Comparison of ENCODE assay signal across 8 cellular contexts in genomic region chr6:43509142-43509983, GRCh38. TPM values are rescaled to one million over a fixed set of nuclear protein-coding genes. Genes with fewer than 3 reads are reported as not detected.
DNase-seq lines count a peak whose midpoint lies in the region; TF ChIP-seq lines count a peak whose summit lies in the region.

No MANE protein-coding gene starts in this region.

- H3K36me3 Mint-ChIP-seq in activated T-helper 1 cell treated with anti-CD3 and anti-CD28 coated beads, Interleukin-12 subunit alpha, Interleukin-12 subunit beta, Interleukin-2, Interleukin-4 antibody, amounts not matched to agents 30 ng/mL and 10 ng/mL and 1 ng/mL, durations not matched to agents 14 hours and 24 hours and 36 hours (ENCODE audit: low read depth) = peaks cover 30% of the 10 kb centered on the region

- peak; percentile 72 for TF ChIP-seq CTCF in HEK293 (tag by site-specific recombination; IDR thresholded peaks at IDR 0.05)

- H3K27me3 ChIP-seq in iPS-20b (ENCODE audit: insufficient read depth, low read length) = peaks cover 29% of the 10 kb centered on the region

- H3K4me1 ChIP-seq in HEK293 (ENCODE audit: control insufficient read depth, insufficient read depth, low read length) (no peaks in the 10 kb centered on the region), iPS-20b (ENCODE audit: insufficient read depth, low read length) (no peaks in the 10 kb centered on the region)

- H3K9ac ChIP-seq in iPS-20b (ENCODE audit: low read depth, low read length) = no peak overlapping the region

- H3K27ac ChIP-seq in HEK293 (ENCODE audit: extremely low read depth, low read depth, low read length) = no peak overlapping the region; the same call in 1 of the 2 replicates
- no peak overlapping the region for H3K27ac ChIP-seq in iPS-20b (ENCODE audit: low read length)

- POLR2A ChIA-PET in HEK293 (lab: Yijun Ruan, JAX) = interaction anchor here (0.6 to 2.2 kb wide), 11 partner anchors 8 to 599 kb away, joined by 3 to 8 read pairs (median 4); partner anchors contain the start of genes ABCC10, KLHDC3, TJAP1 and VEGFA

- peak overlapping the region; percentile 84 for H3K4me3 Mint-ChIP-seq in activated T-helper 1 cell treated with anti-CD3 and anti-CD28 coated beads, Interleukin-12 subunit alpha, Interleukin-12 subunit beta, Interleukin-2, Interleukin-4 antibody, amounts not matched to agents 30 ng/mL and 10 ng/mL and 1 ng/mL, durations not matched to agents 14 hours and 24 hours and 36 hours

- peak overlapping the region; percentile 35 for H3K27ac Mint-ChIP-seq in activated T-helper 1 cell treated with anti-CD3 and anti-CD28 coated beads, Interleukin-12 subunit alpha, Interleukin-12 subunit beta, Interleukin-2, Interleukin-4 antibody, amounts not matched to agents 30 ng/mL and 10 ng/mL and 1 ng/mL, durations not matched to agents 14 hours and 24 hours and 36 hours

- CTCF ChIA-PET in HEK293 (lab: Yijun Ruan, JAX) = interaction anchor here (0.6 to 8.5 kb wide), 10 partner anchors 9 to 513 kb away, joined by 3 to 142 read pairs (median 4); partner anchors contain the start of genes DLK2 and ZNF318

- DNase-seq in AG08396 (ENCODE audit: low spot score) = peak; percentile 23
- DNase-seq in activated T-helper 1 cell treated with anti-CD3 and anti-CD28 coated beads, Interleukin-12 subunit alpha, Interleukin-12 subunit beta, Interleukin-2, Interleukin-4 antibody, amounts not matched to agents 30 ng/mL and 10 ng/mL and 1 ng/mL, durations not matched to agents 14 hours and 24 hours and 36 hours (ENCODE audit: low spot score) = no peak
- DNase-seq in stimulated activated naive CD4-positive, alpha-beta T cell treated with Interleukin-2 at 50 U/mL for 16 hours (lab: John Stamatoyannopoulos, UW) = peak; percentile 25
- DNase-seq in globus pallidus (ENCODE audit: low spot score) = no peak
- no peak for DNase-seq in NOMO-1 treated with DMSO at 0.1 percent for 48 hours (lab: John Stamatoyannopoulos, UW; ENCODE audit: unreplicated experiment)
- DNase-seq in mesenteric fat pad (ENCODE audit: low spot score) = no peak

- H3K4me1 Mint-ChIP-seq in activated T-helper 1 cell treated with anti-CD3 and anti-CD28 coated beads, Interleukin-12 subunit alpha, Interleukin-12 subunit beta, Interleukin-2, Interleukin-4 antibody, amounts not matched to agents 30 ng/mL and 10 ng/mL and 1 ng/mL, durations not matched to agents 14 hours and 24 hours and 36 hours (ENCODE audit: low read depth) = peaks cover 16% of the 10 kb centered on the region

- H3K9me3 Mint-ChIP-seq in activated T-helper 1 cell treated with anti-CD3 and anti-CD28 coated beads, Interleukin-12 subunit alpha, Interleukin-12 subunit beta, Interleukin-2, Interleukin-4 antibody, amounts not matched to agents 30 ng/mL and 10 ng/mL and 1 ng/mL, durations not matched to agents 14 hours and 24 hours and 36 hours = no peaks in the 10 kb centered on the region

- intact Hi-C loops in activated T-helper 1 cell treated with anti-CD3 and anti-CD28 coated beads, Interleukin-12 subunit alpha, Interleukin-12 subunit beta, Interleukin-2, Interleukin-4 antibody, amounts not matched to agents 30 ng/mL and 10 ng/mL and 1 ng/mL, durations not matched to agents 14 hours and 24 hours and 36 hours (cut with micrococcal nuclease) = loop anchor here (5.0 kb wide), 1 partner anchor 282 kb away; the partner anchor contains the start of gene DNPH1

- H3K27me3 Mint-ChIP-seq in activated T-helper 1 cell treated with anti-CD3 and anti-CD28 coated beads, Interleukin-12 subunit alpha, Interleukin-12 subunit beta, Interleukin-2, Interleukin-4 antibody, amounts not matched to agents 30 ng/mL and 10 ng/mL and 1 ng/mL, durations not matched to agents 14 hours and 24 hours and 36 hours (ENCODE audit: insufficient read depth) = peaks cover 18% of the 10 kb centered on the region

- H3K36me3 ChIP-seq in HEK293 (ENCODE audit: control insufficient read depth in 2 of 2, insufficient read depth in 1 of 2, low read length in 2 of 2) = peaks cover 10 to 55% of the 10 kb centered on the region in 2 experiments
- peaks cover 39% of the 10 kb centered on the region for H3K36me3 ChIP-seq in iPS-20b (ENCODE audit: insufficient read depth, low read depth, low read length)

- H3K9me3 ChIP-seq in HEK293 (ENCODE audit: control insufficient read depth, insufficient read depth, low read depth, low read length) (no peaks in the 10 kb centered on the region), iPS-20b (ENCODE audit: insufficient read depth, low read depth, low read length) (no peaks in the 10 kb centered on the region)

- peak overlapping the region; percentile 51 for H3K4me3 ChIP-seq in HEK293 (ENCODE audit: low read depth, low read length)
- peak overlapping the region; percentile 67 for H3K4me3 ChIP-seq in iPS-20b (ENCODE audit: low read length)

TF ChIP-seq in HEK293, 187 proteins besides CTCF, POLR2A, EP300 and RAD21 (continues in another document):
- TF ChIP-seq ZNF366 (tag by site-specific recombination; conservative IDR thresholded peaks at IDR 0.05) = no peak
- TF ChIP-seq, protein P1, sequence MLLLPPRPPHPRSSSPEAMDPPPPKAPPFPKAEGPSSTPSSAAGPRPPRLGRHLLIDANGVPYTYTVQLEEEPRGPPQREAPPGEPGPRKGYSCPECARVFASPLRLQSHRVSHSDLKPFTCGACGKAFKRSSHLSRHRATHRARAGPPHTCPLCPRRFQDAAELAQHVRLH (tag by site-specific recombination; IDR thresholded peaks at IDR 0.05) = no peak
- TF ChIP-seq, protein P2, sequence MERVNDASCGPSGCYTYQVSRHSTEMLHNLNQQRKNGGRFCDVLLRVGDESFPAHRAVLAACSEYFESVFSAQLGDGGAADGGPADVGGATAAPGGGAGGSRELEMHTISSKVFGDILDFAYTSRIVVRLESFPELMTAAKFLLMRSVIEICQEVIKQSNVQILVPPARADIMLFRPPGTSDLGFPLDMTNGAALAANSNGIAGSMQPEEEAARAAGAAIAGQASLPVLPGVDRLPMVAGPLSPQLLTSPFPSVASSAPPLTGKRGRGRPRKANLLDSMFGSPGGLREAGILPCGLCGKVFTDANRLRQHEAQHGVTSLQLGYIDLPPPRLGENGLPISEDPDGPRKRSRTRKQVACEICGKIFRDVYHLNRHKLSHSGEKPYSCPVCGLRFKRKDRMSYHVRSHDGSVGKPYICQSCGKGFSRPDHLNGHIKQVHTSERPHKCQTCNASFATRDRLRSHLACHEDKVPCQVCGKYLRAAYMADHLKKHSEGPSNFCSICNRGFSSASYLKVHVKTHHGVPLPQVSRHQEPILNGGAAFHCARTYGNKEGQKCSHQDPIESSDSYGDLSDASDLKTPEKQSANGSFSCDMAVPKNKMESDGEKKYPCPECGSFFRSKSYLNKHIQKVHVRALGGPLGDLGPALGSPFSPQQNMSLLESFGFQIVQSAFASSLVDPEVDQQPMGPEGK (tag by site-specific recombination; IDR thresholded peaks at IDR 0.05) = peak; percentile 41; the same call in 1 of the 2 replicates
- TF ChIP-seq, protein P3, sequence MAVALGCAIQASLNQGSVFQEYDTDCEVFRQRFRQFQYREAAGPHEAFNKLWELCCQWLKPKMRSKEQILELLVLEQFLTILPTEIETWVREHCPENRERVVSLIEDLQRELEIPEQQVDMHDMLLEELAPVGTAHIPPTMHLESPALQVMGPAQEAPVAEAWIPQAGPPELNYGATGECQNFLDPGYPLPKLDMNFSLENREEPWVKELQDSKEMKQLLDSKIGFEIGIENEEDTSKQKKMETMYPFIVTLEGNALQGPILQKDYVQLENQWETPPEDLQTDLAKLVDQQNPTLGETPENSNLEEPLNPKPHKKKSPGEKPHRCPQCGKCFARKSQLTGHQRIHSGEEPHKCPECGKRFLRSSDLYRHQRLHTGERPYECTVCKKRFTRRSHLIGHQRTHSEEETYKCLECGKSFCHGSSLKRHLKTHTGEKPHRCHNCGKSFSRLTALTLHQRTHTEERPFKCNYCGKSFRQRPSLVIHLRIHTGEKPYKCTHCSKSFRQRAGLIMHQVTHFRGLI (tag by site-specific recombination; IDR thresholded peaks at IDR 0.05) = peak; percentile 63; the same call in 1 of the 2 replicates
- TF ChIP-seq ZNF610 (tag by site-specific recombination; IDR thresholded peaks at IDR 0.05; ENCODE audit: borderline replicate concordance) = no peak

RNA-seq across cellular contexts. Expression of gene LRRC73, which starts 0.8 kb away (rescaled TPM):
- 0.10 and 0.12 TPM in 2 replicates for total RNA-seq in activated T-helper 1 cell treated with anti-CD3 and anti-CD28 coated beads, Interleukin-12 subunit alpha, Interleukin-12 subunit beta, Interleukin-2, Interleukin-4 antibody, amounts not matched to agents 30 ng/mL and 10 ng/mL and 1 ng/mL, durations not matched to agents 14 hours and 24 hours and 36 hours
- 0.45 TPM for total RNA-seq in mesenteric fat pad

RNA-seq across cellular contexts. Expression of gene YIPF3, which starts 7.4 kb away (rescaled TPM):
- 60.2 and 62.5 TPM in 2 replicates for total RNA-seq in activated T-helper 1 cell treated with anti-CD3 and anti-CD28 coated beads, Interleukin-12 subunit alpha, Interleukin-12 subunit beta, Interleukin-2, Interleukin-4 antibody, amounts not matched to agents 30 ng/mL and 10 ng/mL and 1 ng/mL, durations not matched to agents 14 hours and 24 hours and 36 hours
- 72.5 TPM for total RNA-seq in mesenteric fat pad

RNA-seq across cellular contexts. Expression of gene POLR1C, which starts 7.5 kb away (rescaled TPM):
- total RNA-seq in activated T-helper 1 cell treated with anti-CD3 and anti-CD28 coated beads, Interleukin-12 subunit alpha, Interleukin-12 subunit beta, Interleukin-2, Interleukin-4 antibody, amounts not matched to agents 30 ng/mL and 10 ng/mL and 1 ng/mL, durations not matched to agents 14 hours and 24 hours and 36 hours = 85.8 and 98.0 TPM in 2 replicates
- total RNA-seq in mesenteric fat pad = 37.3 TPM

RNA-seq across cellular contexts. Expression of gene TJAP1, which starts 32.0 kb away (rescaled TPM):
- total RNA-seq in activated T-helper 1 cell treated with anti-CD3 and anti-CD28 coated beads, Interleukin-12 subunit alpha, Interleukin-12 subunit beta, Interleukin-2, Interleukin-4 antibody, amounts not matched to agents 30 ng/mL and 10 ng/mL and 1 ng/mL, durations not matched to agents 14 hours and 24 hours and 36 hours = 43.4 and 48.2 TPM in 2 replicates
- total RNA-seq in mesenteric fat pad = 20.3 TPM

RNA-seq across cellular contexts. Expression of gene DLK2, which starts 54.0 kb away (rescaled TPM):
- 1.5 and 2.0 TPM in 2 replicates for total RNA-seq in activated T-helper 1 cell treated with anti-CD3 and anti-CD28 coated beads, Interleukin-12 subunit alpha, Interleukin-12 subunit beta, Interleukin-2, Interleukin-4 antibody, amounts not matched to agents 30 ng/mL and 10 ng/mL and 1 ng/mL, durations not matched to agents 14 hours and 24 hours and 36 hours
- total RNA-seq in mesenteric fat pad = not detected

Comparison
In these comparisons a context has a peak if more than half of its experiments do, and no peak if none do; other contexts are left out.
1. DNase-seq: peak in AG08396 (single experiment) and stimulated activated naive CD4-positive, alpha-beta T cell treated with Interleukin-2 at 50 U/mL for 16 hours (single experiment); none in activated T-helper 1 cell treated with anti-CD3 and anti-CD28 coated beads, Interleukin-12 subunit alpha, Interleukin-12 subunit beta, Interleukin-2, Interleukin-4 antibody, amounts not matched to agents 30 ng/mL and 10 ng/mL and 1 ng/mL, durations not matched to agents 14 hours and 24 hours and 36 hours (single experiment), globus pallidus (single experiment), NOMO-1 treated with DMSO at 0.1 percent for 48 hours (single experiment) and mesenteric fat pad (single experiment).